Comparison of ENCODE assay signal across 28 cellular contexts in genomic region chr20:31922181-31922580, GRCh38. TPM values are rescaled to one million over a fixed set of nuclear protein-coding genes. Genes with fewer than 3 reads are reported as not detected.
DNase-seq lines count a peak whose midpoint lies in the region; TF ChIP-seq lines count a peak whose summit lies in the region.
"Had no signal": no experiment of that assay in that cellular context is flagged by ENCODE, and none has a peak within 500 bp of the region (broad histone marks: within the 10 kb centered on the region; RNA-seq: fewer than 3 reads in every experiment).

No MANE protein-coding gene starts in this region.

- no peak overlapping the region for H3K9ac ChIP-seq in mammary epithelial cell (ENCODE audit: insufficient read depth, low read length)
- H3K9ac ChIP-seq: BLaER1 treated with 17β-estradiol and CSF1 and Interleukin-3, amounts not matched to agents 10 nM and 100 nM had no signal

- no peak overlapping the region for H3K4me3 ChIP-seq in Jurkat, Clone E6-1 (ENCODE audit: low read length)
- H3K4me3 ChIP-seq in NB4 (ENCODE audit: low read depth, low read length) (no peak overlapping the region), mammary epithelial cell (replicated peaks in 1 of 3; ENCODE audit: insufficient read depth in 1 of 3, low read depth in 2 of 3, low read length in 3 of 3) (no peak overlapping the region)
- H3K4me3 ChIP-seq: A549; BLaER1 treated with 17β-estradiol and CSF1 and Interleukin-3, amounts not matched to agents 10 nM and 100 nM; GM12878; Peyer's patch; SK-N-MC had no signal

- no peaks in the 10 kb centered on the region for H3K79me2 ChIP-seq in mammary epithelial cell (ENCODE audit: insufficient read depth, low read length)

- dilution Hi-C loops in mammary epithelial cell (cut with HindIII; ENCODE audit: low sequenced_read_pairs), result loop anchor here (5.0 kb wide), 3 partner anchors 55 to 80 kb away; no protein-coding TSS in a partner anchor

- H4K20me1 ChIP-seq in mammary epithelial cell (ENCODE audit: insufficient read depth, low read length), result no peaks in the 10 kb centered on the region
- H4K20me1 ChIP-seq: BLaER1 treated with 17β-estradiol and CSF1 and Interleukin-3, amounts not matched to agents 10 nM and 100 nM had no signal

- BruUV-seq in mammary epithelial cell (replicated peaks; lab: Mats Ljungman, UMichigan), result no TSS peak

- no peaks in the 10 kb centered on the region for H3K36me3 ChIP-seq in mammary epithelial cell (ENCODE audit: insufficient read depth, low read length)
- H3K36me3 ChIP-seq: BLaER1 treated with 17β-estradiol and CSF1 and Interleukin-3, amounts not matched to agents 10 nM and 100 nM; Peyer's patch had no signal

- H3K4me2 ChIP-seq in mammary epithelial cell (ENCODE audit: insufficient read depth, low read depth, low read length), result no peak overlapping the region
- H3K4me2 ChIP-seq: A549 had no signal

- no peaks in the 10 kb centered on the region for H3K27me3 ChIP-seq in mammary epithelial cell (ENCODE audit: insufficient read depth, low read length)
- H3K27me3 ChIP-seq: BLaER1 treated with 17β-estradiol and CSF1 and Interleukin-3, amounts not matched to agents 10 nM and 100 nM; Peyer's patch had no signal

- no peak overlapping the region for H3K27ac ChIP-seq in mammary epithelial cell (ENCODE audit: insufficient read depth, low read depth, low read length)
- H3K27ac ChIP-seq: A549; BLaER1 treated with 17β-estradiol and CSF1 and Interleukin-3, amounts not matched to agents 10 nM and 100 nM; Peyer's patch; SK-N-MC had no signal

- WGBS in mammary epithelial cell (ENCODE audit: low coverage, missing lambda C conversion rate), result 62% methylated on average over 4 of the region's 4 CpGs

- TF ChIP-seq CTCF in NB4 (IDR thresholded peaks at IDR 0.05; ENCODE audit: low read depth, low read length) (no peak), mammary epithelial cell (conservative IDR thresholded peaks at IDR 0.05 in 1 of 2, IDR thresholded peaks at IDR 0.05 in 1 of 2; ENCODE audit: extremely low read depth in 1 of 2, insufficient read depth in 1 of 2, low read depth in 1 of 2, low read length in 2 of 2) (no peak)

- H3K4me1 ChIP-seq in mammary epithelial cell (ENCODE audit: insufficient read depth, low read length), result no peaks in the 10 kb centered on the region
- H3K4me1 ChIP-seq: A549, Peyer's patch had no signal

- peak; percentile 89 for DNase-seq in Jurkat, Clone E6-1 (ENCODE audit: low read depth, low spot score)
- DNase-seq in NB4 (ENCODE audit: low read depth), result peak; percentile 66
- DNase-seq in posterior vena cava (ENCODE audit: low spot score), result peak; percentile 15
- no peak for DNase-seq in mammary epithelial cell
- no peak for DNase-seq in activated effector memory CD4-positive, alpha-beta T cell treated with Interleukin-2 at 50 U/mL for 16 hours
- DNase-seq: AML-193; CD4-positive, alpha-beta T cell; COR-L47; DMS53; GDM1; Karpas-422; NCI-H1048; NCI-H1417; NCI-H1694; NCI-H2029 treated with DMSO at 0.1 percent for 48 hours; NCI-H2227 treated with DMSO at 0.1 percent for 48 hours; NCI-H526 treated with DMSO at 0.1 percent for 48 hours; Peyer's patch; SIG-M5 had no signal

- H2AFZ ChIP-seq in mammary epithelial cell (ENCODE audit: low read depth, low read length), result no peak overlapping the region

- intact Hi-C loops in posterior vena cava (cut with DNase I) (no loop called here), mammary epithelial cell (cut with micrococcal nuclease) (no loop called here)

- TF ChIP-seq POLR2A in NB4 (IDR thresholded peaks at IDR 0.05; ENCODE audit: extremely low read depth, insufficient read length), result no peak

- in situ Hi-C loops in mammary epithelial cell (cut with MboI; ENCODE audit: low sequenced_read_pairs in 2 of 2), result no loop called here

- no peaks in the 10 kb centered on the region for H3K9me3 ChIP-seq in mammary epithelial cell (replicated peaks; ENCODE audit: insufficient read depth, low read length)
- H3K9me3 ChIP-seq: A549; BLaER1 treated with 17β-estradiol and CSF1 and Interleukin-3, amounts not matched to agents 10 nM and 100 nM; Peyer's patch had no signal

- CTCF ChIA-PET in mammary epithelial cell (lab: Charles Lee; ENCODE audit: low non-redundant PET), result no interaction called here

RNA-seq across cellular contexts. Expression of gene PDRG1, which starts 29.7 kb away (rescaled TPM):
- polyA plus RNA-seq in Jurkat, Clone E6-1 (2012; ENCODE audit: insufficient read depth, insufficient read length), result 27.4 TPM
- total RNA-seq in posterior vena cava (1 to 10 TPM; 5.0 to 5.3 TPM), mammary epithelial cell (10 to 100 TPM in 1 of 2 donors, 1 to 10 TPM in 1; 5.0 to 15.6 TPM)
- 17.2 TPM for polyA plus RNA-seq in mammary epithelial cell
- polyA minus RNA-seq in mammary epithelial cell, result 2.3 TPM

RNA-seq across cellular contexts. Expression of gene XKR7, which starts 45.8 kb away (rescaled TPM):
- polyA plus RNA-seq in Jurkat, Clone E6-1 (2012; ENCODE audit: insufficient read depth, insufficient read length), result not detected
- total RNA-seq in posterior vena cava (not detected), mammary epithelial cell (not detected)
- polyA plus RNA-seq in mammary epithelial cell, result not detected
- polyA minus RNA-seq in mammary epithelial cell, result not detected
- total RNA-seq: CD4-positive, alpha-beta T cell; GM12878; NCI-H460; OCI-LY7; T-helper 1 cell treated with Interleukin-12 subunit alpha and Interleukin-12 subunit beta and Interleukin-4 antibody, amounts not matched to agents 30 ng/mL and 1 ng/mL, for 36 hours had no signal
- polyA plus RNA-seq: GM12878, IgD-negative memory B cell had no signal

RNA-seq across cellular contexts. Expression of gene TTLL9, which starts 51.7 kb away (rescaled TPM):
- polyA plus RNA-seq in Jurkat, Clone E6-1 (2012; ENCODE audit: insufficient read depth, insufficient read length), result not detected
- total RNA-seq in posterior vena cava, result under 1 TPM; 0.14 to 0.19 TPM
- total RNA-seq in mammary epithelial cell, result under 1 TPM; 0.17 to 0.21 TPM
- 0.02 TPM for polyA plus RNA-seq in mammary epithelial cell
- not detected for polyA minus RNA-seq in mammary epithelial cell
- total RNA-seq: CD4-positive, alpha-beta T cell; H1; NCI-H460; OCI-LY7; T-helper 1 cell treated with Interleukin-12 subunit alpha and Interleukin-12 subunit beta and Interleukin-4 antibody, amounts not matched to agents 30 ng/mL and 1 ng/mL, for 36 hours had no signal
- polyA plus RNA-seq: IgD-negative memory B cell had no signal

RNA-seq across cellular contexts. Expression of gene DUSP15, which starts 51.9 kb away (rescaled TPM):
- polyA plus RNA-seq in Jurkat, Clone E6-1 (2012; ENCODE audit: insufficient read depth, insufficient read length), result 2.3 TPM
- total RNA-seq in posterior vena cava (1 to 10 TPM in 1 of 2 donors, under 1 TPM in 1; 0.90 to 1.0 TPM), mammary epithelial cell (under 1 TPM in 1 of 2 donors, not detected in 1; 0.67 TPM)
- not detected for polyA plus RNA-seq in mammary epithelial cell
- not detected for polyA minus RNA-seq in mammary epithelial cell
- total RNA-seq: CD4-positive, alpha-beta T cell; NCI-H460; T-helper 1 cell treated with Interleukin-12 subunit alpha and Interleukin-12 subunit beta and Interleukin-4 antibody, amounts not matched to agents 30 ng/mL and 1 ng/mL, for 36 hours had no signal
- polyA plus RNA-seq: IgD-negative memory B cell had no signal

Comparison
In these comparisons a context has a peak if more than half of its experiments do, and no peak if none do; other contexts are left out.
1. DNase-seq: peak in Jurkat, Clone E6-1 (single experiment), NB4 (single experiment) and posterior vena cava (single experiment); none in mammary epithelial cell (single experiment) and activated effector memory CD4-positive, alpha-beta T cell treated with Interleukin-2 at 50 U/mL for 16 hours (single experiment).